In the genomic region with DNA sequence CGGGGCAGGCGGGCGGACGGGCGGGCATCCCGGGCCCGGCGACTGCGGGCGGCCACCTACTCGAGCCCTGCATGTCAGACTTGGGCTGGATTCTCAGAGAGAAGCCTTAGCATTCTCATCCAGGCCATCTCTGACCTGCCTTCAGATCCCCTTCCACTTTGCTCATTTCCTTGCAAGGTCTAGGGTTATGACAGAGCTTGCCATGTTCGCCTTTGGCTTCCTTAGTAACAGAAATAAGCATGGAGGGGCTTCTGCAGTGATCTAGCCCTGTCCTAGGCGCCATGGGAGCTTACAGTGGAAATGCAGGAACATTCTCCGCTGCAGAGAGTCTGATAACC, we compare ENCODE assay signal across 1 cellular context.
TF ChIP-seq lines count a peak whose summit lies in the region.

No MANE protein-coding gene starts in this region.

TF ChIP-seq in IMR-90, 13 proteins besides CTCF, POLR2A, EP300 and RAD21 (continued from another document):
- TF ChIP-seq MAZ (IDR thresholded peaks at IDR 0.05; ENCODE audit: borderline replicate concordance, low read depth, low read length) (no peak), RCOR1 (IDR thresholded peaks at IDR 0.05; ENCODE audit: insufficient replicate concordance, low read length) (no peak)
